1 cellular context compared by ENCODE assay signal in genomic region chr7:36129048-36129534, GRCh38.
TF ChIP-seq lines count a peak whose summit lies in the region.

No MANE protein-coding gene starts in this region.

TF ChIP-seq in K562, 482 proteins besides CTCF, POLR2A, EP300 and RAD21 (continued from another document):
- TF ChIP-seq ATF3 (IDR thresholded peaks at IDR 0.05) (no peak), ATF3 (CRISPR knock-in tag; conservative IDR thresholded peaks at IDR 0.05) (no peak), ZNF24 (IDR thresholded peaks at IDR 0.05) (peak; percentile 71), CEBPG (CRISPR knock-in tag; IDR thresholded peaks at IDR 0.05) (no peak), CEBPG (tag; conservative IDR thresholded peaks at IDR 0.05 in 1 of 2, IDR thresholded peaks at IDR 0.05 in 1 of 2) (0 out of 4 replicates have a peak, but pooled peaks of 1 of the 2 experiments have one; percentile 8), XRCC3 (IDR thresholded peaks at IDR 0.05) (no peak), ZBTB8A (IDR thresholded peaks at IDR 0.05; ENCODE audit: partially characterized antibody) (no peak), NR2C2 (CRISPR knock-in tag; IDR thresholded peaks at IDR 0.05) (no peak), NR2C2 (tag; IDR thresholded peaks at IDR 0.05) (peak; percentile 57), PHF8 (IDR thresholded peaks at IDR 0.05; ENCODE audit: borderline replicate concordance, low read length) (no peak), BHLHE40 (IDR thresholded peaks at IDR 0.05; ENCODE audit: low read length) (peak; percentile 31; the same call in 1 of the 2 replicates), TRIM24 (IDR thresholded peaks at IDR 0.05) (no peak), ID3 (CRISPR knock-in tag; IDR thresholded peaks at IDR 0.05) (no peak), ID3 (tag; IDR thresholded peaks at IDR 0.05) (no peak), CLOCK (CRISPR knock-in tag; IDR thresholded peaks at IDR 0.05; ENCODE audit: borderline replicate concordance) (no peak), ZEB2 (IDR thresholded peaks at IDR 0.05) (no peak), FOSL1 (tag; conservative IDR thresholded peaks at IDR 0.05) (peak; percentile 75; the same call in 1 of the 2 replicates), PHB2 (IDR thresholded peaks at IDR 0.05; ENCODE audit: low read depth) (no peak), SREBF2 (CRISPR knock-in tag; IDR thresholded peaks at IDR 0.05) (no peak), U2AF2 (optimal IDR thresholded peaks at IDR 0.05; ENCODE audit: low read depth, low read length) (no peak), ZKSCAN1 (IDR thresholded peaks at IDR 0.05; ENCODE audit: low read depth, low read length) (no peak), HMBOX1 (IDR thresholded peaks at IDR 0.05) (no peak), ZNF384 (IDR thresholded peaks at IDR 0.05; ENCODE audit: low read depth, low read length) (no peak), FOXJ2 (tag; IDR thresholded peaks at IDR 0.05) (peak; percentile 80)
